Comparison of ENCODE assay signal across 2 cellular contexts in genomic region chr10:47897813-47898212, GRCh38. TPM values are rescaled to one million over a fixed set of nuclear protein-coding genes. Genes with fewer than 3 reads are reported as not detected.
"Had no signal": no experiment of that assay in that cellular context is flagged by ENCODE, and none has a peak within 500 bp of the region (broad histone marks: within the 10 kb centered on the region; RNA-seq: fewer than 3 reads in every experiment).

No MANE protein-coding gene starts in this region.

RNA-seq across cellular contexts. Expression of gene NPY4R2, which starts 20.6 kb away (rescaled TPM):
- total RNA-seq: G401, GM12878 had no signal
- polyA plus RNA-seq: GM12878 had no signal
